19 cellular contexts compared by ENCODE assay signal in the genomic region with DNA sequence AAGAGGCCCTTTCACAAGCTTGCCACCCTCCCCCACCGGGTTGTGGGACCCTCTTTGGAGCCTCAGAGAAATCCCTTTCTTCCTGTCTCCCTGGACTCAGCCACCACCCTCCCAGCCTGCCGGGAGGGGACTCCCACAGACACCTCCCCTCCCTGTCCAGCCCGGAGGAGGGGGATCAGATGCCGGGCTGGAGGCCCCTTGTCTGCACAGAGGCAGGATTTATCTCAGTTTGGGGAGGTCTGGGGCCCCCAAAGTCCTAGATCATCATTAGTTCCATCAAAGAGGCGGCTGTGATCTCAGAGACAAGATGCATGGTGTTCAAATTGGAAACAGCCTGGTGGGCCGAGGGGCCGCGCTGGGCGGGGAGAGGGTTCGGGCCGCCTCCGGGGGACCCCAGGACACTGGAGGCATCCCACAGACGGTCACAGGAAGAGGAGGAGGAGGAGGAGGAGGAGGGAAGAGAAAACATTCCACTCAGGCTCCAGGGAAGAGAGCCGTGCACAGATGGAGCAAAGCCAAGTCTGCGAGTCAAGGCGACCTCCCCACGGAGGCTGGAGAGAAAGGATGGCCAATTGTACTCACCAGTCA.
"Had no signal": no experiment of that assay in that cellular context is flagged by ENCODE, and none has a peak within 500 bp of the region (broad histone marks: within the 10 kb centered on the region; RNA-seq: fewer than 3 reads in every experiment).

No MANE protein-coding gene starts in this region.

- ATAC-seq: activated CD8-positive, alpha-beta T cell treated with anti-CD3 and anti-CD28 coated beads for 36 hours; activated naive CD8-positive, alpha-beta T cell treated with anti-CD3 and anti-CD28 coated beads, Interleukin-2, amount 50 U/mL, for 24 hours; activated T-cell treated with anti-CD3 and anti-CD28 coated beads, Interleukin-2, amount 50 U/mL, for 4 hours; foreskin keratinocyte; left colon; lower lobe of right lung; natural killer cell treated with Interleukin-12 subunit alpha and Interleukin-12 subunit beta and Interleukin-15 and Interleukin-18, amount 100 ng/mL, for 72 hours had no signal

- H3K9me3 ChIP-seq: lower lobe of right lung, upper lobe of left lung had no signal

- H3K27ac ChIP-seq: brain microvascular endothelial cell, dorsolateral prefrontal cortex, epithelial cell of prostate, foreskin keratinocyte, lower lobe of right lung, upper lobe of left lung, WERI-Rb-1 had no signal

- H3K27me3 ChIP-seq: upper lobe of left lung had no signal

- H3K4me1 ChIP-seq: foreskin keratinocyte had no signal

- H3K36me3 ChIP-seq: brain microvascular endothelial cell, lower lobe of right lung, upper lobe of left lung, WERI-Rb-1 had no signal

- H3K4me3 ChIP-seq: dorsolateral prefrontal cortex, lower lobe of right lung, upper lobe of left lung had no signal

- DNase-seq: activated CD8-positive, alpha-beta T cell treated with anti-CD3 and anti-CD28 coated beads for 36 hours; activated naive CD4-positive, alpha-beta T cell treated with anti-CD3 and anti-CD28 coated beads, Interleukin-2, amount 10 ng/mL, durations not matched to agents 7 days and 5 days; activated naive CD8-positive, alpha-beta T cell treated with anti-CD3 and anti-CD28 coated beads, Interleukin-2, amount 50 U/mL, for 24 hours; activated T-cell treated with anti-CD3 and anti-CD28 coated beads, Interleukin-2, amount 50 U/mL, for 4 hours; aorta; brain microvascular endothelial cell; central memory CD4-positive, alpha-beta T cell; dorsolateral prefrontal cortex; endodermal cell; foreskin keratinocyte; hippocampal formation; left colon; lower lobe of right lung; SW 1271; T-helper 2 cell; WERI-Rb-1 had no signal
